In the genomic region with DNA sequence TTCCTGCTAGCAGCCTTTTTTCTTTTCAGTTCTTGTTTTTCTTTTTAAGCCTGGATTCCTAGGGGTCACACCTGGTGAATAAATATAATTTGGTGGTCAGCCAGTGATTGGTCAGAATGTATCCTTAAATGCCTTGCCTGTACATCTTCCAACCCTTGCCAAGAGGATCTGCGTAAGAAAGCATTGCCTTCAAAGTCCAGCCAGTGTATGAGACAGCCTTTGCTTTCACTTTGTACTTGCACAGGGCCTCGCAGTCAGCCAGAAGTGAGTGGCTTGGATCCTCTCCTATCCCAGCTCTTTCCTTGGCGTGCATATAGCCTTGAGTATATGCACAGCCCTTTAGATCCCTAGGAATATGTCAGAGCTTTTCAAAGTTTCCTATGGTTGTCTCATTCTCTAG, we compare ENCODE assay signal across 1 cellular context.
TF ChIP-seq lines count a peak whose summit lies in the region.

No MANE protein-coding gene starts in this region.

TF ChIP-seq in WTC11, 78 proteins besides CTCF, POLR2A, EP300 and RAD21 (continued from another document):
- TF ChIP-seq ZNF425 (CRISPR knock-in tag; conservative IDR thresholded peaks at IDR 0.05) (no peak), NR1H2 (CRISPR knock-in tag; IDR thresholded peaks at IDR 0.05) (no peak), CREM (CRISPR knock-in tag; IDR thresholded peaks at IDR 0.05) (no peak), USF1 (CRISPR knock-in tag; IDR thresholded peaks at IDR 0.05) (no peak), FOXJ3 (CRISPR knock-in tag; IDR thresholded peaks at IDR 0.05; ENCODE audit: borderline replicate concordance) (no peak)
- TF ChIP-seq, protein P1, sequence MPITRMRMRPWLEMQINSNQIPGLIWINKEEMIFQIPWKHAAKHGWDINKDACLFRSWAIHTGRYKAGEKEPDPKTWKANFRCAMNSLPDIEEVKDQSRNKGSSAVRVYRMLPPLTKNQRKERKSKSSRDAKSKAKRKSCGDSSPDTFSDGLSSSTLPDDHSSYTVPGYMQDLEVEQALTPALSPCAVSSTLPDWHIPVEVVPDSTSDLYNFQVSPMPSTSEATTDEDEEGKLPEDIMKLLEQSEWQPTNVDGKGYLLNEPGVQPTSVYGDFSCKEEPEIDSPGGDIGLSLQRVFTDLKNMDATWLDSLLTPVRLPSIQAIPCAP (CRISPR knock-in tag; IDR thresholded peaks at IDR 0.05): no peak
- TF ChIP-seq, protein P2, sequence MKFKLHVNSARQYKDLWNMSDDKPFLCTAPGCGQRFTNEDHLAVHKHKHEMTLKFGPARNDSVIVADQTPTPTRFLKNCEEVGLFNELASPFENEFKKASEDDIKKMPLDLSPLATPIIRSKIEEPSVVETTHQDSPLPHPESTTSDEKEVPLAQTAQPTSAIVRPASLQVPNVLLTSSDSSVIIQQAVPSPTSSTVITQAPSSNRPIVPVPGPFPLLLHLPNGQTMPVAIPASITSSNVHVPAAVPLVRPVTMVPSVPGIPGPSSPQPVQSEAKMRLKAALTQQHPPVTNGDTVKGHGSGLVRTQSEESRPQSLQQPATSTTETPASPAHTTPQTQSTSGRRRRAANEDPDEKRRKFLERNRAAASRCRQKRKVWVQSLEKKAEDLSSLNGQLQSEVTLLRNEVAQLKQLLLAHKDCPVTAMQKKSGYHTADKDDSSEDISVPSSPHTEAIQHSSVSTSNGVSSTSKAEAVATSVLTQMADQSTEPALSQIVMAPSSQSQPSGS (CRISPR knock-in tag; IDR thresholded peaks at IDR 0.05; ENCODE audit: borderline replicate concordance, low read depth): no peak
